ENCODE assay signal across 14 cellular contexts in the genomic region with DNA sequence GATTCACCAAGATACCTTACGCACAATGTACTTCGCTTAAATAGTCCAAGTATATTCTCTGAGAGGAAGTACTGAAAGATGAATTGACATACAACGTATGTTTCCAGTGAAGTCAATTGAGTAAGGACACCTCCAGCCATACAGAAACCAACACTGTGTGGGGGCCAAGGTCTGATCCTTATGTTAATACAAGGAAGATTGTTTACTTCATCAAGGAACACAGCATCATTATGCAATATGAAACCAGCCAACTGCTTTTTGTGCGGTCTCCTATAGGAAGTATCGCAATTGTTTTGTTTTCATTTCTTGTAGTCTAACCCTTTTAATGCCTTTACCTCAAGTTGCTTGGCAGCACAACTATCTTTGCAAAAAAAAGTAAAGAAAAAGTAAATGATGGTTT.
"Had no signal": no experiment of that assay in that cellular context is flagged by ENCODE, and none has a peak within 500 bp of the region (broad histone marks: within the 10 kb centered on the region; RNA-seq: fewer than 3 reads in every experiment).

No MANE protein-coding gene starts in this region.

- DNase-seq: activated CD4-positive, alpha-beta memory T cell treated with anti-CD3 and anti-CD28 coated beads, Interleukin-2, amount 10 ng/mL, durations not matched to agents 7 days and 5 days; activated CD4-positive, alpha-beta T cell treated with anti-CD3 and anti-CD28 coated beads for 36 hours; activated CD8-positive, alpha-beta memory T cell treated with anti-CD3 and anti-CD28 coated beads, Interleukin-2, amount 10 ng/mL, durations not matched to agents 7 days and 5 days; amniotic stem cell; effector CD8-positive, alpha-beta T cell; heart left ventricle; left lung; right cardiac atrium; small intestine; stimulated activated naive B cell treated with anti-CD40 and anti-IgM and Interleukin-4, amounts not matched to agents 10 μg/mL and 1 μg/mL and 100 μg/mL, for 72 hours had no signal

- ATAC-seq: activated CD4-positive, alpha-beta T cell treated with anti-CD3 and anti-CD28 coated beads for 36 hours; activated CD8-positive, alpha-beta memory T cell treated with anti-CD3 and anti-CD28 coated beads, Interleukin-2, amount 10 ng/mL, durations not matched to agents 7 days and 5 days; gastroesophageal sphincter; heart left ventricle; left lung; right cardiac atrium; stimulated activated naive B cell treated with anti-CD40 and anti-IgM and Interleukin-4, amounts not matched to agents 10 μg/mL and 1 μg/mL and 100 μg/mL, for 72 hours; WTC11 had no signal

- H3K4me3 ChIP-seq: cardiac muscle cell, gastroesophageal sphincter, heart left ventricle, left lung, prostate gland had no signal
